Comparison of ENCODE assay signal across 14 cellular contexts in genomic region chr10:28587270-28587969, GRCh38.
DNase-seq lines count a peak whose midpoint lies in the region; ATAC-seq, FAIRE-seq and TF ChIP-seq lines count a peak whose summit lies in the region.
"Had no signal": no experiment of that assay in that cellular context is flagged by ENCODE, and none has a peak within 500 bp of the region (broad histone marks: within the 10 kb centered on the region; RNA-seq: fewer than 3 reads in every experiment).

No MANE protein-coding gene starts in this region.

- peaks cover 25 to 32% of the 10 kb centered on the region in 2 experiments for H3K4me1 ChIP-seq in neutrophil (ENCODE audit: control insufficient read depth in 1 of 2, insufficient read depth in 1 of 2, low read depth in 1 of 2, low read length in 1 of 2)

- FAIRE-seq in RCC 7860 (lab: Jason Lieb, UNC): no peak
- FAIRE-seq: GM12878 had no signal

- ATAC-seq in GM21786 (IDR thresholded peaks at IDR 0.05; ENCODE audit: unreplicated experiment): no peak
- no peak for ATAC-seq in GM21390 (IDR thresholded peaks at IDR 0.05; ENCODE audit: unreplicated experiment)
- ATAC-seq: GM12878; Panc1; stimulated activated naive B cell treated with anti-CD40 and anti-IgM and Interleukin-4, amounts not matched to agents 10 μg/mL and 1 μg/mL and 100 μg/mL, for 72 hours had no signal

- H3K4me3 ChIP-seq in neutrophil (ENCODE audit: low read depth in 1 of 2, low read length in 1 of 2): no peak overlapping the region
- H3K4me3 ChIP-seq: GM12878 had no signal

- H3K36me3 ChIP-seq in neutrophil: peaks cover 52% of the 10 kb centered on the region

- no peaks in the 10 kb centered on the region for H3K9me3 ChIP-seq in neutrophil

- TF ChIP-seq CTCF in AG09319 (IDR thresholded peaks at IDR 0.05; ENCODE audit: low read depth, low read length): no peak
- TF ChIP-seq CTCF in neutrophil (IDR thresholded peaks at IDR 0.05): no peak

- no peaks in the 10 kb centered on the region for H3K27me3 ChIP-seq in neutrophil

- H3K27ac ChIP-seq in neutrophil: peak overlapping the region; percentile 51

- DNase-seq in AG09319 (ENCODE audit: extremely low read depth, low read depth): peak; percentile 54
- peak; percentile 59 for DNase-seq in MV-4-11 (lab: John Stamatoyannopoulos, UW)
- peak; percentile 86 for DNase-seq in fibroblast of gingiva (ENCODE audit: low read depth)
- no peak for DNase-seq in superior temporal gyrus (ENCODE audit: extremely low spot score)
- DNase-seq in RCC 7860 (ENCODE audit: low spot score): no peak
- DNase-seq: cerebellar nuclear complex; COR-L47; NCI-H2107; stimulated activated naive B cell treated with anti-CD40 and anti-IgM and Interleukin-4, amounts not matched to agents 10 μg/mL and 1 μg/mL and 100 μg/mL, for 72 hours had no signal

Comparison
In these comparisons a context has a peak if more than half of its experiments do, and no peak if none do; other contexts are left out.
1. DNase-seq: peak in AG09319 (single experiment), MV-4-11 (single experiment) and fibroblast of gingiva (single experiment); none in superior temporal gyrus (single experiment) and RCC 7860 (single experiment).